Comparison of ENCODE assay signal across 8 cellular contexts in genomic region chr3:170180952-170181876, GRCh38. TPM values are rescaled to one million over a fixed set of nuclear protein-coding genes. Genes with fewer than 3 reads are reported as not detected.
DNase-seq lines count a peak whose midpoint lies in the region; ATAC-seq and TF ChIP-seq lines count a peak whose summit lies in the region.

Gene PHC3, minus strand, starts transcription at chr3:170181733. Its CDS starts 18 bp downstream, at chr3:170181715.

- peak; percentile 95 for DNase-seq in NCI-H1105 (lab: John Stamatoyannopoulos, UW)
- DNase-seq in SKM-1 (lab: John Stamatoyannopoulos, UW; ENCODE audit: unreplicated experiment): peak; percentile 90
- peak; percentile 90 to 95 for DNase-seq in activated naive CD4-positive, alpha-beta T cell treated with anti-CD3 and anti-CD28 coated beads, Interleukin-2, amount 50 U/mL, for 72 hours (ENCODE audit: low spot score in 2 of 2)
- DNase-seq in glomerular endothelial cell (ENCODE audit: extremely low read depth, low read depth, low spot score): peak; percentile 48
- peak; percentile 90 for DNase-seq in occipital lobe (lab: John Stamatoyannopoulos, UW)
- peak; percentile 94 to 95 for DNase-seq in suprapubic skin (ENCODE audit: low spot score in 2 of 2)

- H3K4me3 ChIP-seq in suprapubic skin: peak within 1 kb of the TSS; percentile 98

- H3K4me1 ChIP-seq in suprapubic skin: peaks cover 17% of the 10 kb centered on the region

- peaks cover 21 to 28% of the 10 kb centered on the region in 2 donors for H3K36me3 Mint-ChIP-seq in activated naive CD4-positive, alpha-beta T cell treated with anti-CD3 and anti-CD28 coated beads, Interleukin-2, amount 50 U/mL, for 72 hours

- peaks cover 20% of the 10 kb centered on the region for H3K36me3 ChIP-seq in suprapubic skin

- TF ChIP-seq POLR2A in GM10847 (IDR thresholded peaks at IDR 0.05; ENCODE audit: extremely low read depth, insufficient read length) (peak; percentile 72), suprapubic skin (IDR thresholded peaks at IDR 0.05) (peak; percentile 69 to 70)

- no peak for TF ChIP-seq CTCF in suprapubic skin (IDR thresholded peaks at IDR 0.05)

- no peak for TF ChIP-seq EP300 in suprapubic skin (IDR thresholded peaks at IDR 0.05)

- no peaks in the 10 kb centered on the region for H3K27me3 ChIP-seq in suprapubic skin

- no peaks in the 10 kb centered on the region for H3K9me3 Mint-ChIP-seq in activated naive CD4-positive, alpha-beta T cell treated with anti-CD3 and anti-CD28 coated beads, Interleukin-2, amount 50 U/mL, for 72 hours

- no peaks in the 10 kb centered on the region for H3K9me3 ChIP-seq in suprapubic skin

- peak within 1 kb of the TSS; percentile 98 for H3K27ac ChIP-seq in suprapubic skin

- WGBS in suprapubic skin: under 1% methylated on average over 52 of the region's 70 CpGs

- peak; percentile 83 for ATAC-seq in HG02642 (IDR thresholded peaks at IDR 0.05; ENCODE audit: poor library complexity, unreplicated experiment)
- peak; percentile 84 to 89 for ATAC-seq in activated naive CD4-positive, alpha-beta T cell treated with anti-CD3 and anti-CD28 coated beads, Interleukin-2, amount 50 U/mL, for 72 hours

- H3K27ac Mint-ChIP-seq in activated naive CD4-positive, alpha-beta T cell treated with anti-CD3 and anti-CD28 coated beads, Interleukin-2, amount 50 U/mL, for 72 hours: peak within 1 kb of the TSS; percentile 99

RNA-seq across cellular contexts. Expression of gene PHC3, which starts in this region (rescaled TPM):
- 10 to 100 TPM; 62.0 to 85.5 TPM for total RNA-seq in activated naive CD4-positive, alpha-beta T cell treated with anti-CD3 and anti-CD28 coated beads, Interleukin-2, amount 50 U/mL, for 72 hours
- total RNA-seq in glomerular endothelial cell: 28.7 and 29.7 TPM in 2 replicates
- total RNA-seq in occipital lobe: 55.2 TPM
- total RNA-seq in suprapubic skin: 100 to 1,000 TPM in 1 of 4 donors, 10 to 100 TPM in 3; 37.9 to 106 (median 64.0) TPM

Comparison
In these comparisons a context has a peak if more than half of its experiments do, and no peak if none do; other contexts are left out.
1. Peak in every context shown above with its lines: DNase-seq, ATAC-seq, H3K4me3 ChIP-seq and H3K27ac ChIP-seq.